Comparison of ENCODE assay signal across 13 cellular contexts in the genomic region with DNA sequence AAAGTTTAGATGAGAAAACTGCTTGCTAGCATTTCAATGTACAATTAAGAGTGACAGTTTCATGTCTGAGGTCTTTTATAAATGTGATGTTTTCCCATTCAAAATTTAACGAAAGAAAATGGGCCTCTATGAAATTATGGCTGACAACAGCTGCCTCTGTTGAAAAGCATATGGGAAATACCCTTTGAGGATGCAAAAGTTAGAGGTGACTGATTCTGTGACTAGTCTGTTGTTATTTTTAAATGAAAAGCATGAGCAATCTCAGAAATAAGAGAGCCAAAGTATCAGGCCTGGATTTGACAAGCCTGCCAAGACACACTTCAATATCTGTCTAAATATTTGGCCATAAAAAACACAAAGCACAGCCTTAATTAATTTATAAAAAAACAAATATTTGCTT.
DNase-seq lines count a peak whose midpoint lies in the region; ATAC-seq and TF ChIP-seq lines count a peak whose summit lies in the region.
"Had no signal": no experiment of that assay in that cellular context is flagged by ENCODE, and none has a peak within 500 bp of the region (broad histone marks: within the 10 kb centered on the region; RNA-seq: fewer than 3 reads in every experiment).

No MANE protein-coding gene starts in this region.

- no peaks in the 10 kb centered on the region for H3K27me3 Mint-ChIP-seq in natural killer cell (ENCODE audit: low read depth in 2 of 2)
- H3K27me3 Mint-ChIP-seq: activated CD4-positive, alpha-beta T cell treated with anti-CD3 and anti-CD28 coated beads, Interleukin-2, amount 10 ng/mL, durations not matched to agents 7 days and 5 days; stimulated activated naive CD8-positive, alpha-beta T cell treated with anti-CD3 and anti-CD28 coated beads, Interleukin-15, Interleukin-2, amounts not matched to agents 100 ng/mL and 50 ng/mL, for 24 hours had no signal

- peak; percentile 94 for ATAC-seq in GM18517 (IDR thresholded peaks at IDR 0.05; ENCODE audit: unreplicated experiment)
- peak; percentile 66 for ATAC-seq in HG02943 (IDR thresholded peaks at IDR 0.05; ENCODE audit: low read depth, unreplicated experiment)
- peak; percentile 50 for ATAC-seq in HG03571 (IDR thresholded peaks at IDR 0.05; ENCODE audit: unreplicated experiment)
- ATAC-seq in natural killer cell = no peak
- ATAC-seq: CD8-positive, alpha-beta T cell had no signal

- no peak for TF ChIP-seq CTCF in GM20000 (IDR thresholded peaks at IDR 0.05; ENCODE audit: extremely low read depth, missing control alignments)
- TF ChIP-seq CTCF in natural killer cell (IDR thresholded peaks at IDR 0.05) = no peak

- no peak overlapping the region for H3K4me3 Mint-ChIP-seq in natural killer cell
- H3K4me3 Mint-ChIP-seq: activated CD4-positive, alpha-beta T cell treated with anti-CD3 and anti-CD28 coated beads, Interleukin-2, amount 10 ng/mL, durations not matched to agents 7 days and 5 days; CD8-positive, alpha-beta T cell; stimulated activated naive CD8-positive, alpha-beta T cell treated with anti-CD3 and anti-CD28 coated beads, Interleukin-15, Interleukin-2, amounts not matched to agents 100 ng/mL and 50 ng/mL, for 24 hours had no signal

- DNase-seq in GM20000 (ENCODE audit: low spot score) (peak; percentile 35), natural killer cell (no peak), NCI-H526 treated with DMSO at 0.1 percent for 48 hours (lab: John Stamatoyannopoulos, UW) (no peak), anterior cingulate cortex (lab: John Stamatoyannopoulos, UW) (no peak)
- DNase-seq in activated CD4-positive, alpha-beta T cell treated with anti-CD3 and anti-CD28 coated beads for 48 hours = no peak
- DNase-seq: activated CD4-positive, alpha-beta T cell treated with anti-CD3 and anti-CD28 coated beads, Interleukin-2, amount 10 ng/mL, durations not matched to agents 7 days and 5 days; activated naive CD4-positive, alpha-beta T cell; CD8-positive, alpha-beta T cell; occipital lobe had no signal

- H3K9me3 Mint-ChIP-seq in natural killer cell = peaks cover 4 to 7% of the 10 kb centered on the region in 2 donors
- H3K9me3 Mint-ChIP-seq: activated CD4-positive, alpha-beta T cell treated with anti-CD3 and anti-CD28 coated beads, Interleukin-2, amount 10 ng/mL, durations not matched to agents 7 days and 5 days; stimulated activated naive CD8-positive, alpha-beta T cell treated with anti-CD3 and anti-CD28 coated beads, Interleukin-15, Interleukin-2, amounts not matched to agents 100 ng/mL and 50 ng/mL, for 24 hours had no signal

- H3K4me1 Mint-ChIP-seq in natural killer cell = no peaks in the 10 kb centered on the region
- H3K4me1 Mint-ChIP-seq: activated CD4-positive, alpha-beta T cell treated with anti-CD3 and anti-CD28 coated beads, Interleukin-2, amount 10 ng/mL, durations not matched to agents 7 days and 5 days had no signal

- H3K36me3 Mint-ChIP-seq in natural killer cell = no peaks in the 10 kb centered on the region
- H3K36me3 Mint-ChIP-seq: CD8-positive, alpha-beta T cell had no signal

- no peak overlapping the region for H3K27ac Mint-ChIP-seq in natural killer cell
- H3K27ac Mint-ChIP-seq: activated CD4-positive, alpha-beta T cell treated with anti-CD3 and anti-CD28 coated beads, Interleukin-2, amount 10 ng/mL, durations not matched to agents 7 days and 5 days; CD8-positive, alpha-beta T cell; stimulated activated naive CD8-positive, alpha-beta T cell treated with anti-CD3 and anti-CD28 coated beads, Interleukin-15, Interleukin-2, amounts not matched to agents 100 ng/mL and 50 ng/mL, for 24 hours had no signal

- intact Hi-C loops in natural killer cell (cut with micrococcal nuclease) = no loop called here

Comparison
In these comparisons a context has a peak if more than half of its experiments do, and no peak if none do; other contexts are left out.
1. ATAC-seq: peak in GM18517 (single experiment), HG02943 (single experiment) and HG03571 (single experiment); none in natural killer cell (0 of 3).